Comparison of ENCODE assay signal across 12 cellular contexts in genomic region chr19:9597027-9597426, GRCh38. TPM values are rescaled to one million over a fixed set of nuclear protein-coding genes. Genes with fewer than 3 reads are reported as not detected.
DNase-seq lines count a peak whose midpoint lies in the region; ATAC-seq and TF ChIP-seq lines count a peak whose summit lies in the region.
"Had no signal": no experiment of that assay in that cellular context is flagged by ENCODE, and none has a peak within 500 bp of the region (broad histone marks: within the 10 kb centered on the region; RNA-seq: fewer than 3 reads in every experiment).

No MANE protein-coding gene starts in this region.

- no peak overlapping the region for H3K27ac Mint-ChIP-seq in T-cell
- H3K27ac Mint-ChIP-seq: naive thymus-derived CD4-positive, alpha-beta T cell had no signal

- ATAC-seq in HG03097 (IDR thresholded peaks at IDR 0.05; ENCODE audit: low FRiP score, unreplicated experiment) (no peak), GM18867 (IDR thresholded peaks at IDR 0.05; ENCODE audit: unreplicated experiment) (no peak), GM18498 (IDR thresholded peaks at IDR 0.05; ENCODE audit: unreplicated experiment) (no peak), T-cell (replicated peaks in 1 of 4) (no peak)
- ATAC-seq: naive thymus-derived CD4-positive, alpha-beta T cell had no signal

- peaks cover 2% of the 10 kb centered on the region for H3K27me3 ChIP-seq in BJ (ENCODE audit: control insufficient read depth, insufficient read depth, low read length)

- DNase-seq in BJ (ENCODE audit: low read depth) (peak; percentile 62), HT1080 (ENCODE audit: low read depth) (peak; percentile 95), astrocyte of the hippocampus (ENCODE audit: low read depth, low spot score) (peak; percentile 48), kidney glomerular epithelial cell (lab: John Stamatoyannopoulos, UW) (peak; percentile 52), T-cell (no peak)
- DNase-seq: activated effector memory CD4-positive, alpha-beta T cell treated with anti-CD3 and anti-CD28 coated beads, Interleukin-2, amount 50 U/mL, for 16 hours; naive thymus-derived CD4-positive, alpha-beta T cell; NCI-H2081; stimulated activated naive CD4-positive, alpha-beta T cell had no signal

- no peaks in the 10 kb centered on the region for H3K36me3 ChIP-seq in BJ (ENCODE audit: control insufficient read depth, insufficient read depth, low read length)

- peaks cover 10% of the 10 kb centered on the region in 2 donors for H3K27me3 Mint-ChIP-seq in T-cell

- CTCF ChIA-PET in BJ (lab: Yijun Ruan, JAX) (no interaction called here), T-cell (lab: Charles Lee) (no interaction called here)

- no peaks in the 10 kb centered on the region for H3K4me1 Mint-ChIP-seq in T-cell
- H3K4me1 Mint-ChIP-seq: naive thymus-derived CD4-positive, alpha-beta T cell had no signal

- TF ChIP-seq CTCF in BJ (IDR thresholded peaks at IDR 0.05; ENCODE audit: insufficient read depth, low read depth, low read length), result no peak

- peaks cover 4 to 9% (median 8%) of the 10 kb centered on the region in 3 donors for H3K9me3 Mint-ChIP-seq in T-cell

- POLR2A ChIA-PET in BJ (lab: Charles Lee), result no interaction called here
- POLR2A ChIA-PET in T-cell (lab: Charles Lee), result no interaction called here

- no peaks in the 10 kb centered on the region for H3K36me3 Mint-ChIP-seq in T-cell

- H3K4me3 ChIP-seq in BJ (ENCODE audit: low read depth, low read length), result no peak overlapping the region

- H3K4me3 Mint-ChIP-seq in T-cell, result no peak overlapping the region

RNA-seq across cellular contexts. Expression of gene ZNF121, which starts 12.7 kb away (rescaled TPM):
- 1.7 and 4.5 TPM in 2 replicates for polyA plus RNA-seq in BJ (2011; rRNA removed)
- polyA minus RNA-seq in BJ (2011; rRNA and poly(A)+ RNA removed), result 10.5 and 13.5 TPM in 2 replicates
- 48.5 and 56.2 TPM in 2 replicates for total RNA-seq in HT1080 (2014; rRNA removed; shearing (Covaris generic))
- 15.2 and 17.9 TPM in 2 replicates for polyA plus RNA-seq in HT1080 (2015; cell fraction: cytosol; rRNA removed)
- 62.1 and 64.9 TPM in 2 replicates for polyA plus RNA-seq in HT1080 (2015; cell fraction: nucleus; rRNA removed)
- 10 to 100 TPM; 36.6 to 53.4 (median 48.4) TPM for total RNA-seq in T-cell

RNA-seq across cellular contexts. Expression of gene ZNF561, which starts 24.0 kb away (rescaled TPM):
- 31.4 and 42.3 TPM in 2 replicates for polyA plus RNA-seq in BJ (2011; rRNA removed)
- polyA minus RNA-seq in BJ (2011; rRNA and poly(A)+ RNA removed), result 40.7 and 75.2 TPM in 2 replicates
- 17.7 and 19.8 TPM in 2 replicates for total RNA-seq in HT1080 (2014; rRNA removed; shearing (Covaris generic))
- polyA plus RNA-seq in HT1080 (2015; cell fraction: cytosol; rRNA removed), result 24.1 and 25.5 TPM in 2 replicates
- 45.6 and 52.2 TPM in 2 replicates for polyA plus RNA-seq in HT1080 (2015; cell fraction: nucleus; rRNA removed)
- 10 to 100 TPM; 36.7 to 47.2 (median 41.2) TPM for total RNA-seq in T-cell

RNA-seq across cellular contexts. Expression of gene ZNF426, which starts 58.6 kb away (rescaled TPM):
- polyA plus RNA-seq in BJ (2011; rRNA removed), result 5.9 and 11.5 TPM in 2 replicates
- 10.8 and 11.9 TPM in 2 replicates for polyA minus RNA-seq in BJ (2011; rRNA and poly(A)+ RNA removed)
- 8.3 and 10.8 TPM in 2 replicates for total RNA-seq in HT1080 (2014; rRNA removed; shearing (Covaris generic))
- polyA plus RNA-seq in HT1080 (2015; cell fraction: cytosol; rRNA removed), result 5.3 and 6.2 TPM in 2 replicates
- polyA plus RNA-seq in HT1080 (2015; cell fraction: nucleus; rRNA removed), result 5.9 and 7.4 TPM in 2 replicates
- total RNA-seq in T-cell, result 10 to 100 TPM in 4 of 5 donors, 1 to 10 TPM in 1; 8.3 to 18.1 (median 13.2) TPM

Comparison
In these comparisons a context has a peak if more than half of its experiments do, and no peak if none do; other contexts are left out.
1. DNase-seq: peak in BJ (single experiment), HT1080 (single experiment), astrocyte of the hippocampus (single experiment) and kidney glomerular epithelial cell (single experiment); none in T-cell (0 of 34).